Comparison of ENCODE assay signal across 8 cellular contexts in genomic region chr1:184691719-184692324, GRCh38.
DNase-seq lines count a peak whose midpoint lies in the region; ATAC-seq and TF ChIP-seq lines count a peak whose summit lies in the region.

No MANE protein-coding gene starts in this region.

- peaks cover 3% of the 10 kb centered on the region; the same call in 1 of the 2 replicates for H3F3A ChIP-seq in SU-DHL-6 (ENCODE audit: insufficient read depth)

- H3K27me3 ChIP-seq in IMR-90 (ENCODE audit: control insufficient read depth, insufficient read depth, low read length) (no peaks in the 10 kb centered on the region), SU-DHL-6 (ENCODE audit: low read length) (no peaks in the 10 kb centered on the region), gastroesophageal sphincter (no peaks in the 10 kb centered on the region), H7 (ENCODE audit: control insufficient read depth, insufficient read depth, low read length) (no peaks in the 10 kb centered on the region)

- H3K27ac ChIP-seq in IMR-90 (ENCODE audit: insufficient read depth, low read length) (no peak overlapping the region), SU-DHL-6 (ENCODE audit: low read depth, low read length) (no peak overlapping the region), gastroesophageal sphincter (no peak overlapping the region)

- 0 out of 4 replicates have a peak, but pooled peaks cover 0 to 5% of the 10 kb centered on the region in 2 experiments for H3K79me1 ChIP-seq in IMR-90 (ENCODE audit: low read depth in 1 of 2, low read length in 2 of 2)

- TF ChIP-seq POLR2A in IMR-90 (IDR thresholded peaks at IDR 0.05; ENCODE audit: low read depth, low read length) (no peak), gastroesophageal sphincter (IDR thresholded peaks at IDR 0.05) (no peak)

- H3K23ac ChIP-seq in IMR-90 (ENCODE audit: low read depth, low read length): no peak overlapping the region

- no CpG with 5 or more reads among the region's 4 CpGs for WGBS in IMR-90 (ENCODE audit: extremely low coverage in 2 of 2, insufficient read length in 1 of 2), 2 experiments
- 12 to 28% methylated on average over 4 of the region's 4 CpGs for WGBS in gastroesophageal sphincter (ENCODE audit: low coverage in 1 of 2), 2 donors

- H3K56ac ChIP-seq in IMR-90 (ENCODE audit: extremely low read depth, insufficient read depth, low read length): no peak overlapping the region

- no peak overlapping the region for H2BK120ac ChIP-seq in IMR-90 (ENCODE audit: low read depth, low read length)

- no peaks in the 10 kb centered on the region for H3K9me1 ChIP-seq in IMR-90 (ENCODE audit: insufficient read depth, low read length)

- H3K9me3 ChIP-seq in IMR-90 (ENCODE audit: control insufficient read depth, insufficient read depth, low read length) (no peaks in the 10 kb centered on the region), SU-DHL-6 (ENCODE audit: insufficient read depth, low read length) (no peaks in the 10 kb centered on the region), gastroesophageal sphincter (no peaks in the 10 kb centered on the region)

- no peaks in the 10 kb centered on the region for H3K9me2 ChIP-seq in SU-DHL-6 (replicated peaks; ENCODE audit: insufficient read depth, low read length)

- ATAC-seq in IMR-90 (ENCODE audit: low read depth) (peak; percentile 47; the same call in 1 of the 2 replicates), gastroesophageal sphincter (no peak), sciatic nerve (peak; percentile 71), omental fat pad (ENCODE audit: low FRiP score) (no peak)

- H2BK20ac ChIP-seq in IMR-90 (ENCODE audit: low read depth, low read length): no peak overlapping the region

- H2BK15ac ChIP-seq in IMR-90 (ENCODE audit: low read depth, low read length): no peak overlapping the region

- no peak overlapping the region for H2AFZ ChIP-seq in IMR-90 (replicated peaks; ENCODE audit: low read length, poor library complexity)
- H2AFZ ChIP-seq in SU-DHL-6 (ENCODE audit: low read depth, low read length, severe bottlenecking): no peak overlapping the region

- H3K79me2 ChIP-seq in SU-DHL-6 (ENCODE audit: insufficient read depth, low read length): no peaks in the 10 kb centered on the region

- in situ Hi-C loops in IMR-90 (cut with MboI; ENCODE audit: low sequenced_read_pairs): no loop called here

- H3K9ac ChIP-seq in IMR-90 (ENCODE audit: low read depth, low read length) (no peak overlapping the region), SU-DHL-6 (ENCODE audit: low read length) (no peak overlapping the region)

- DNase-seq in D341Med (ENCODE audit: low spot score) (peak; percentile 56), IMR-90 (peak; percentile 68), sciatic nerve (ENCODE audit: low spot score) (no peak), H7 (no peak), omental fat pad (ENCODE audit: low spot score) (no peak), mesenteric fat pad (ENCODE audit: low spot score) (no peak)

- intact Hi-C loops in IMR-90 (cut with micrococcal nuclease): loop anchor here (1.0 to 10.0 kb wide), 2 partner anchors 617 to 747 kb away; no protein-coding TSS in a partner anchor
- intact Hi-C loops in sciatic nerve (cut with DNase I): no loop called here

- dilution Hi-C loops in IMR-90 (cut with HindIII; ENCODE audit: low sequenced_read_pairs, unreplicated experiment): no loop called here

- no peak overlapping the region for H3K14ac ChIP-seq in IMR-90 (replicated peaks; ENCODE audit: low read depth, low read length)

- no peak for TF ChIP-seq EP300 in gastroesophageal sphincter (IDR thresholded peaks at IDR 0.05)

- BruUV-seq in IMR-90 (replicated peaks; lab: Mats Ljungman, UMichigan): no TSS peak

- POLR2A ChIA-PET in IMR-90 (lab: Charles Lee; ENCODE audit: unreplicated experiment): no interaction called here

- H4K5ac ChIP-seq in IMR-90 (ENCODE audit: low read depth, low read length): no peak overlapping the region

- H2BK5ac ChIP-seq in IMR-90 (ENCODE audit: low read depth, low read length, poor library complexity, severe bottlenecking): no peak overlapping the region

- TF ChIP-seq CTCF in IMR-90 (conservative IDR thresholded peaks at IDR 0.05; ENCODE audit: low read depth, low read length) (peak; percentile 78), SU-DHL-6 (IDR thresholded peaks at IDR 0.05; ENCODE audit: insufficient read depth, low read length, poor library complexity, severe bottlenecking) (peak; percentile 36), gastroesophageal sphincter (IDR thresholded peaks at IDR 0.05) (peak; percentile 66 to 82 (median 76)), omental fat pad (IDR thresholded peaks at IDR 0.05) (no peak)

- H4K20me1 ChIP-seq in IMR-90 (ENCODE audit: insufficient read depth, low read length) (no peaks in the 10 kb centered on the region; the same call in 1 of the 2 replicates), SU-DHL-6 (ENCODE audit: low read depth, low read length) (no peaks in the 10 kb centered on the region)

- no peak overlapping the region for H3K18ac ChIP-seq in IMR-90 (ENCODE audit: low read depth, low read length)

- no peak overlapping the region for H2AK9ac ChIP-seq in IMR-90 (replicated peaks; ENCODE audit: low read depth, low read length, poor library complexity)

- no peak overlapping the region for H2AK5ac ChIP-seq in IMR-90 (ENCODE audit: low read depth, low read length)

- CTCF ChIA-PET in IMR-90 (lab: Yijun Ruan, JAX): interaction anchor here (0.6 to 1.9 kb wide), 7 partner anchors 10 to 1007 kb away, joined by 3 to 6 read pairs (median 3); no protein-coding TSS in a partner anchor

- H3K4me2 ChIP-seq in IMR-90 (ENCODE audit: low read depth, low read length): no peak overlapping the region
- no peak overlapping the region for H3K4me2 ChIP-seq in SU-DHL-6 (ENCODE audit: low read depth, low read length, poor library complexity, severe bottlenecking)

- H4K91ac ChIP-seq in IMR-90 (ENCODE audit: insufficient read depth, low read depth, low read length): no peak overlapping the region

- no peak overlapping the region for H4K8ac ChIP-seq in IMR-90 (ENCODE audit: low read depth in 2 of 2, low read length in 2 of 2)

- H3K36me3 ChIP-seq in IMR-90 (ENCODE audit: control insufficient read depth, insufficient read depth, low read length) (peaks cover 3% of the 10 kb centered on the region; the same call in 1 of the 2 replicates), SU-DHL-6 (ENCODE audit: low read length) (peaks cover 22% of the 10 kb centered on the region), gastroesophageal sphincter (peaks cover 0 to 44% of the 10 kb centered on the region in 2 donors), H7 (replicated peaks; ENCODE audit: control insufficient read depth, insufficient read depth, low read length) (no peaks in the 10 kb centered on the region)

- H3K4ac ChIP-seq in IMR-90 (ENCODE audit: low read depth, low read length): no peak overlapping the region

- H3K4me1 ChIP-seq in IMR-90 (ENCODE audit: control insufficient read depth, insufficient read depth, low read length): peaks cover 3% of the 10 kb centered on the region; the same call in 1 of the 2 replicates
- H3K4me1 ChIP-seq in gastroesophageal sphincter: peaks cover 0 to 8% (median 0%) of the 10 kb centered on the region in 3 donors

- peak; percentile 78 for TF ChIP-seq RAD21 in IMR-90 (IDR thresholded peaks at IDR 0.05; ENCODE audit: low read length)

- H3K4me3 ChIP-seq in IMR-90 (ENCODE audit: insufficient read depth, low read depth, low read length) (no peak overlapping the region), SU-DHL-6 (ENCODE audit: insufficient read depth, low read length, poor library complexity, severe bottlenecking) (no peak overlapping the region), gastroesophageal sphincter (no peak overlapping the region), H7 (ENCODE audit: insufficient read depth, low read depth, low read length) (no peak overlapping the region)

TF ChIP-seq in IMR-90, 13 proteins besides CTCF, POLR2A, EP300 and RAD21:
- TF ChIP-seq MXI1 (IDR thresholded peaks at IDR 0.05; ENCODE audit: borderline replicate concordance, low read depth, low read length) (no peak), SMC3 (IDR thresholded peaks at IDR 0.05; ENCODE audit: low read depth, low read length) (peak; percentile 65), NFE2L2 (IDR thresholded peaks at IDR 0.05; ENCODE audit: low read depth, low read length) (no peak), RFX5 (IDR thresholded peaks at IDR 0.05; ENCODE audit: low read depth, low read length) (no peak), ELK1 (IDR thresholded peaks at IDR 0.05; ENCODE audit: borderline replicate concordance, low read depth, low read length) (no peak)

Comparison
In these comparisons a context has a peak if more than half of its experiments do, and no peak if none do; other contexts are left out.
1. DNase-seq: peak in D341Med (single experiment) and IMR-90 (single experiment); none in sciatic nerve (single experiment), H7 (single experiment), omental fat pad (single experiment) and mesenteric fat pad (single experiment).
2. ATAC-seq: peak in IMR-90 (single experiment) and sciatic nerve (single experiment); none in gastroesophageal sphincter (single experiment) and omental fat pad (single experiment).
3. CTCF ChIP-seq: peak in IMR-90 (single experiment), SU-DHL-6 (single experiment) and gastroesophageal sphincter (4 of 4); none in omental fat pad (0 of 3).